16 cellular contexts compared by ENCODE assay signal in the genomic region with DNA sequence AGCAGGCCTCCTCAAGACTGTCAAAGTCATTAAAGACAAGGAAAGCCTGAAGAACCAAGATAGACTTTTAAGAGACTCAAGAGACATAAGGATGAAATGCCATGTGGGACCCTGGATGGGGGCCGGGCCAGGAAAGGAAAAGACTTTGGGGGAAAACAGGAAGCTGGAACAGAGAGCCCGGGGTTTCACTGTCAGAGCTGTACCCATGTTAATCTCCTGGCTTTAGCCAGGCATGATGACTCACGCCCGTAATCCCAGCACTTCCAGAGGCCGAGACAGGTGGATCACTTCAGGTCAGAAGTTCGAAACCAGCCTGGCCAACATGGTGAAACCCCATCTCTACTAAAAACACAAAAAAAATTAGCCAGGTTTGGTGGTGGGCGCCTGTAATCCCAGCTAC. TPM values are rescaled to one million over a fixed set of nuclear protein-coding genes. Genes with fewer than 3 reads are reported as not detected.
DNase-seq lines count a peak whose midpoint lies in the region; ATAC-seq and TF ChIP-seq lines count a peak whose summit lies in the region.
"Had no signal": no experiment of that assay in that cellular context is flagged by ENCODE, and none has a peak within 500 bp of the region (broad histone marks: within the 10 kb centered on the region; RNA-seq: fewer than 3 reads in every experiment).

No MANE protein-coding gene starts in this region.

- no peak for TF ChIP-seq RAD21 in HCT116 (IDR thresholded peaks at IDR 0.05; ENCODE audit: low read depth)

- H3K27ac Mint-ChIP-seq in activated CD8-positive, alpha-beta memory T cell treated with anti-CD3 and anti-CD28 coated beads, Interleukin-2, amount 10 ng/mL, durations not matched to agents 7 days and 5 days = peak overlapping the region; percentile 51
- H3K27ac Mint-ChIP-seq in neural crest cell (ENCODE audit: unreplicated experiment) = no peak overlapping the region
- H3K27ac Mint-ChIP-seq: CD8-positive, alpha-beta T cell had no signal

- peaks cover under 1% of the 10 kb centered on the region; the same call in 1 of the 2 replicates for H4K20me1 ChIP-seq in HCT116 (ENCODE audit: insufficient read depth)

- CTCF ChIA-PET in activated CD8-positive, alpha-beta memory T cell treated with anti-CD3 and anti-CD28 coated beads, Interleukin-2, amount 10 ng/mL, durations not matched to agents 7 days and 5 days (lab: Charles Lee) = interaction anchor here (0.6 to 1.0 kb wide), 4 partner anchors 11 to 28 kb away, joined by 3 to 5 read pairs (median 4); no protein-coding TSS in a partner anchor
- CTCF ChIA-PET in HCT116 (lab: Charles Lee) = no interaction called here

- H3K9me2 ChIP-seq in HCT116 (ENCODE audit: insufficient read depth) = no peaks in the 10 kb centered on the region

- H3K9me3 Mint-ChIP-seq in activated CD8-positive, alpha-beta memory T cell treated with anti-CD3 and anti-CD28 coated beads, Interleukin-2, amount 10 ng/mL, durations not matched to agents 7 days and 5 days (ENCODE audit: low read depth) = no peaks in the 10 kb centered on the region
- no peaks in the 10 kb centered on the region for H3K9me3 Mint-ChIP-seq in neural crest cell
- H3K9me3 Mint-ChIP-seq: CD8-positive, alpha-beta T cell had no signal

- H2AFZ ChIP-seq in HCT116 (ENCODE audit: low read depth, low read length, poor library complexity, severe bottlenecking) = no peak overlapping the region

- H3K27me3 ChIP-seq in HCT116 (ENCODE audit: insufficient read depth, low read length) (no peaks in the 10 kb centered on the region), WERI-Rb-1 (ENCODE audit: insufficient read depth, low read depth, severe bottlenecking) (no peaks in the 10 kb centered on the region), prostate gland (replicated peaks; ENCODE audit: insufficient read depth) (no peaks in the 10 kb centered on the region)
- H3K27me3 ChIP-seq: BE2C had no signal

- TF ChIP-seq POLR2A in HCT116 (IDR thresholded peaks at IDR 0.05; ENCODE audit: borderline replicate concordance, extremely low read depth, insufficient read depth, insufficient read length) (no peak), prostate gland (IDR thresholded peaks at IDR 0.05) (no peak)

- no peak for DNase-seq in activated CD8-positive, alpha-beta memory T cell treated with anti-CD3 and anti-CD28 coated beads, Interleukin-2, amount 10 ng/mL, durations not matched to agents 7 days and 5 days
- no peak for DNase-seq in activated CD8-positive, alpha-beta memory T cell treated with anti-CD3 and anti-CD28 coated beads for 24 hours
- DNase-seq in HCT116 (ENCODE audit: low read depth, low spot score) (no peak), WERI-Rb-1 (peak; percentile 69), neural crest cell (ENCODE audit: low read depth, low spot score) (no peak), NCI-H2029 treated with DMSO at 0.1 percent for 48 hours (lab: John Stamatoyannopoulos, UW) (no peak), prostate gland (ENCODE audit: low spot score) (no peak)
- DNase-seq: BE2C; CD8-positive, alpha-beta T cell; DMS79; HCEC 1CT; NCI-H1436; NCI-H2081; NCI-H510A; NCI-H774 had no signal

- no peak overlapping the region for H3K9ac ChIP-seq in HCT116 (ENCODE audit: low read length)

- ATAC-seq in activated CD8-positive, alpha-beta memory T cell treated with anti-CD3 and anti-CD28 coated beads, Interleukin-2, amount 10 ng/mL, durations not matched to agents 7 days and 5 days = no peak
- ATAC-seq in HCT116 (no peak), HG02798 (IDR thresholded peaks at IDR 0.05; ENCODE audit: poor library complexity, unreplicated experiment) (no peak)
- ATAC-seq: CD8-positive, alpha-beta T cell had no signal

- peak overlapping the region; percentile 15; the same call in 1 of the 2 replicates for H3K4me2 ChIP-seq in HCT116 (ENCODE audit: low read length)

- H3K27me3 Mint-ChIP-seq in activated CD8-positive, alpha-beta memory T cell treated with anti-CD3 and anti-CD28 coated beads, Interleukin-2, amount 10 ng/mL, durations not matched to agents 7 days and 5 days = no peaks in the 10 kb centered on the region
- no peaks in the 10 kb centered on the region for H3K27me3 Mint-ChIP-seq in neural crest cell (ENCODE audit: low read depth)

- peak overlapping the region; percentile 22; the same call in 1 of the 2 replicates for H3K27ac ChIP-seq in HCT116 (ENCODE audit: low read depth, low read length)
- H3K27ac ChIP-seq in WERI-Rb-1 = peak overlapping the region; percentile 12
- H3K27ac ChIP-seq in prostate gland = no peak overlapping the region

- 81% methylated on average over 7 of the region's 7 CpGs for WGBS in prostate gland

- no peak overlapping the region for H3K4me3 Mint-ChIP-seq in activated CD8-positive, alpha-beta memory T cell treated with anti-CD3 and anti-CD28 coated beads, Interleukin-2, amount 10 ng/mL, durations not matched to agents 7 days and 5 days
- peak overlapping the region; percentile 62 for H3K4me3 Mint-ChIP-seq in neural crest cell
- H3K4me3 Mint-ChIP-seq: CD8-positive, alpha-beta T cell had no signal

- no TSS peak for BruUV-seq in HCT116 (replicated peaks; lab: Mats Ljungman, UMichigan)

- H3K79me2 ChIP-seq in HCT116 (ENCODE audit: insufficient read depth, low read length) = peaks cover 28% of the 10 kb centered on the region

- peaks cover 1% of the 10 kb centered on the region for H3K36me3 Mint-ChIP-seq in activated CD8-positive, alpha-beta memory T cell treated with anti-CD3 and anti-CD28 coated beads, Interleukin-2, amount 10 ng/mL, durations not matched to agents 7 days and 5 days
- H3K36me3 Mint-ChIP-seq in neural crest cell (ENCODE audit: low read depth) = no peaks in the 10 kb centered on the region

- H3K4me1 Mint-ChIP-seq in activated CD8-positive, alpha-beta memory T cell treated with anti-CD3 and anti-CD28 coated beads, Interleukin-2, amount 10 ng/mL, durations not matched to agents 7 days and 5 days = peaks cover 34% of the 10 kb centered on the region
- H3K4me1 Mint-ChIP-seq in neural crest cell = peaks cover 6% of the 10 kb centered on the region

- TF ChIP-seq CTCF in HCT116 (IDR thresholded peaks at IDR 0.05 in 2 of 3, conservative IDR thresholded peaks at IDR 0.05 in 1 of 3; ENCODE audit: borderline replicate concordance in 1 of 3, insufficient read depth in 1 of 3, low read depth in 2 of 3, low read length in 2 of 3) (no peak), WERI-Rb-1 (IDR thresholded peaks at IDR 0.05; ENCODE audit: low read depth, low read length) (no peak), neural crest cell (conservative IDR thresholded peaks at IDR 0.05) (no peak), prostate gland (IDR thresholded peaks at IDR 0.05) (no peak)

- RAD21 ChIA-PET in HCT116 (lab: Charles Lee; ENCODE audit: low non-redundant PET in 1 of 2, low total read pairs in 2 of 2, uncharacterized antibody in 2 of 2, unreplicated experiment in 2 of 2) = no interaction called here

- intact Hi-C loops in HCT116 (cut with micrococcal nuclease) = no loop called here
- intact Hi-C loops in prostate gland (cut with DNase I) = no loop called here

- H3K36me3 ChIP-seq in HCT116 (ENCODE audit: control insufficient read depth in 1 of 2, insufficient read depth in 2 of 2, low read length in 2 of 2) (peaks cover 3 to 13% of the 10 kb centered on the region in 2 experiments; a peak in 2 of 4 replicates), WERI-Rb-1 (peaks cover 11% of the 10 kb centered on the region), prostate gland (no peaks in the 10 kb centered on the region)

- H3K9me3 ChIP-seq in HCT116 (ENCODE audit: control insufficient read depth in 1 of 2, insufficient read depth in 1 of 2, low read depth in 1 of 2, low read length in 2 of 2) (no peaks in the 10 kb centered on the region), WERI-Rb-1 (ENCODE audit: severe bottlenecking) (peaks cover 2% of the 10 kb centered on the region), prostate gland (no peaks in the 10 kb centered on the region)
- H3K9me3 ChIP-seq: BE2C had no signal

- peaks cover 14 to 30% of the 10 kb centered on the region in 2 experiments for H3K4me1 ChIP-seq in HCT116 (ENCODE audit: control insufficient read depth in 1 of 2, insufficient read depth in 2 of 2, low read length in 2 of 2)
- peaks cover 15% of the 10 kb centered on the region for H3K4me1 ChIP-seq in prostate gland (replicated peaks)

- POLR2A ChIA-PET in HCT116 (lab: Charles Lee) = no interaction called here

- H3K4me3 ChIP-seq in HCT116 (replicated peaks in 1 of 2; ENCODE audit: low read depth in 1 of 2, low read length in 2 of 2) (no peak overlapping the region), WERI-Rb-1 (ENCODE audit: low read depth, low read length) (no peak overlapping the region), prostate gland (no peak overlapping the region)

TF ChIP-seq in HCT116, 20 proteins besides CTCF, POLR2A, EP300 and RAD21 (continues in another document):
- no peak for TF ChIP-seq FOSL1 (IDR thresholded peaks at IDR 0.05; ENCODE audit: low read depth)

RNA-seq across cellular contexts. Expression of gene KLF16, which starts 5.6 kb away (rescaled TPM):
- total RNA-seq in activated CD8-positive, alpha-beta memory T cell treated with anti-CD3 and anti-CD28 coated beads, Interleukin-2, amount 10 ng/mL, durations not matched to agents 7 days and 5 days = 10 to 100 TPM; 22.6 to 28.1 TPM
- total RNA-seq in HCT116 (2021; ENCODE audit: unreplicated experiment) (64.3 TPM), neural crest cell (18.9 and 20.7 TPM in 2 replicates), prostate gland (10 to 100 TPM in 1 of 2 donors, 1 to 10 TPM in 1; 8.4 to 22.8 TPM)
- polyA plus RNA-seq in HCT116 (2012) = 29.9 and 33.0 TPM in 2 replicates

RNA-seq across cellular contexts. Expression of gene ABHD17A, which starts 16.3 kb away (rescaled TPM):
- 100 to 1,000 TPM; 156 to 189 TPM for total RNA-seq in activated CD8-positive, alpha-beta memory T cell treated with anti-CD3 and anti-CD28 coated beads, Interleukin-2, amount 10 ng/mL, durations not matched to agents 7 days and 5 days
- total RNA-seq in HCT116 (2021; ENCODE audit: unreplicated experiment) = 68.2 TPM
- 39.6 and 42.3 TPM in 2 replicates for polyA plus RNA-seq in HCT116 (2012)
- total RNA-seq in neural crest cell = 73.9 and 74.1 TPM in 2 replicates
- total RNA-seq in prostate gland = 100 to 1,000 TPM; 131 to 146 TPM

RNA-seq across cellular contexts. Expression of gene REXO1, which starts 20.7 kb away (rescaled TPM):
- 10 to 100 TPM; 58.4 to 68.4 TPM for total RNA-seq in activated CD8-positive, alpha-beta memory T cell treated with anti-CD3 and anti-CD28 coated beads, Interleukin-2, amount 10 ng/mL, durations not matched to agents 7 days and 5 days
- total RNA-seq in HCT116 (2021; ENCODE audit: unreplicated experiment) (52.2 TPM), neural crest cell (40.8 and 45.3 TPM in 2 replicates), prostate gland (10 to 100 TPM; 29.8 to 59.1 TPM)
- 37.4 and 54.0 TPM in 2 replicates for polyA plus RNA-seq in HCT116 (2012)

RNA-seq across cellular contexts. Expression of gene ADAT3, which starts 36.2 kb away (rescaled TPM):
- 10 to 100 TPM in 1 of 2 experiments, 1 to 10 TPM in 1; 9.3 to 11.4 TPM for total RNA-seq in activated CD8-positive, alpha-beta memory T cell treated with anti-CD3 and anti-CD28 coated beads, Interleukin-2, amount 10 ng/mL, durations not matched to agents 7 days and 5 days
- 15.9 TPM for total RNA-seq in HCT116 (2021; ENCODE audit: unreplicated experiment)
- polyA plus RNA-seq in HCT116 (2012) = 6.2 and 7.5 TPM in 2 replicates
- total RNA-seq in neural crest cell = 13.7 and 14.1 TPM in 2 replicates
- 10 to 100 TPM; 17.3 to 25.1 TPM for total RNA-seq in prostate gland

RNA-seq across cellular contexts. Expression of gene SCAMP4, which starts 36.2 kb away (rescaled TPM):
- 10 to 100 TPM; 32.9 to 34.8 TPM for total RNA-seq in activated CD8-positive, alpha-beta memory T cell treated with anti-CD3 and anti-CD28 coated beads, Interleukin-2, amount 10 ng/mL, durations not matched to agents 7 days and 5 days
- total RNA-seq in HCT116 (2021; ENCODE audit: unreplicated experiment) = 63.3 TPM
- 47.3 and 49.9 TPM in 2 replicates for polyA plus RNA-seq in HCT116 (2012)
- total RNA-seq in neural crest cell = 71.2 and 79.9 TPM in 2 replicates
- 100 to 1,000 TPM; 161 to 248 TPM for total RNA-seq in prostate gland

Comparison
In these comparisons a context has a peak if more than half of its experiments do, and no peak if none do; other contexts are left out.
1. H3K27ac ChIP-seq: peak in HCT116 (single experiment) and WERI-Rb-1 (single experiment); none in prostate gland (0 of 2).